8 cellular contexts compared by ENCODE assay signal in genomic region chr18:77061291-77061945, GRCh38.
DNase-seq lines count a peak whose midpoint lies in the region; ATAC-seq and TF ChIP-seq lines count a peak whose summit lies in the region.
"Had no signal": no experiment of that assay in that cellular context is flagged by ENCODE, and none has a peak within 500 bp of the region (broad histone marks: within the 10 kb centered on the region; RNA-seq: fewer than 3 reads in every experiment).

No MANE protein-coding gene starts in this region.

- no peaks in the 10 kb centered on the region for H3K9me2 ChIP-seq in PC-3 (replicated peaks; ENCODE audit: low read length)

- no peaks in the 10 kb centered on the region for H3K27me3 ChIP-seq in PC-3 (ENCODE audit: low read length)
- H3K27me3 ChIP-seq in spleen (replicated peaks in 1 of 7): no peaks in the 10 kb centered on the region

- intact Hi-C loops in PC-3 (cut with micrococcal nuclease) (no loop called here), spleen (cut with DNase I; ENCODE audit: low total_unique reads) (no loop called here)

- no peak for ATAC-seq in PC-3
- ATAC-seq in effector memory CD8-positive, alpha-beta T cell (replicated peaks): no peak
- ATAC-seq in GM19463 (IDR thresholded peaks at IDR 0.05; ENCODE audit: unreplicated experiment): no peak
- ATAC-seq in GM18907 (IDR thresholded peaks at IDR 0.05; ENCODE audit: unreplicated experiment): no peak

- H3K9me3 Mint-ChIP-seq in effector memory CD8-positive, alpha-beta T cell: no peaks in the 10 kb centered on the region

- 59 to 68% (median 66%) methylated on average over 6 of the region's 6 CpGs for WGBS in spleen, 5 donors

- H3K36me3 ChIP-seq in PC-3 (ENCODE audit: low read depth, low read length) (peaks cover 36% of the 10 kb centered on the region), spleen (peaks cover 0 to 59% (median 4%) of the 10 kb centered on the region in 6 donors)

- H3K4me1 ChIP-seq in PC-3 (ENCODE audit: insufficient read depth, low read length) (peaks cover 44% of the 10 kb centered on the region), spleen (peaks cover 51 to 97% (median 93%) of the 10 kb centered on the region in 6 donors)

- no peaks in the 10 kb centered on the region for H3K27me3 Mint-ChIP-seq in effector memory CD8-positive, alpha-beta T cell

- peak overlapping the region; percentile 67 to 81 for H3K4me3 Mint-ChIP-seq in effector memory CD8-positive, alpha-beta T cell

- TF ChIP-seq POLR2A in spleen (IDR thresholded peaks at IDR 0.05): no peak

- DNase-seq in ELR (ENCODE audit: low read depth) (peak; percentile 32), PC-3 (no peak), spleen (no peak)
- DNase-seq in effector memory CD8-positive, alpha-beta T cell: no peak
- no peak for DNase-seq in stimulated activated naive CD4-positive, alpha-beta T cell (lab: John Stamatoyannopoulos, UW)
- DNase-seq: NCI-H1694 had no signal

- H3K9me3 ChIP-seq in PC-3 (ENCODE audit: low read length): peaks cover 11% of the 10 kb centered on the region
- no peaks in the 10 kb centered on the region for H3K9me3 ChIP-seq in spleen

- H2AFZ ChIP-seq in PC-3 (ENCODE audit: low read length): no peak overlapping the region

- POLR2A ChIA-PET in PC-3 (lab: Charles Lee; ENCODE audit: unreplicated experiment): no interaction called here

- CTCF ChIA-PET in PC-3 (lab: Charles Lee): no interaction called here

- BruUV-seq in PC-3 (replicated peaks; lab: Mats Ljungman, UMichigan): no TSS peak

- TF ChIP-seq CTCF in PC-3 (conservative IDR thresholded peaks at IDR 0.05; ENCODE audit: low read depth, low read length) (no peak), spleen (IDR thresholded peaks at IDR 0.05 in 8 of 11, conservative IDR thresholded peaks at IDR 0.05 in 3 of 11) (no peak)

- H3K4me2 ChIP-seq in PC-3 (ENCODE audit: low read length): no peak overlapping the region

- H3K9ac ChIP-seq in PC-3 (ENCODE audit: low read length): peak overlapping the region; percentile 92

- no peaks in the 10 kb centered on the region for H4K20me1 ChIP-seq in PC-3 (ENCODE audit: low read length)

- H3K27ac Mint-ChIP-seq in effector memory CD8-positive, alpha-beta T cell: peak overlapping the region; percentile 93 to 99

- H3K79me2 ChIP-seq in PC-3 (ENCODE audit: low read length): peaks cover 25% of the 10 kb centered on the region

- H3K36me3 Mint-ChIP-seq in effector memory CD8-positive, alpha-beta T cell (ENCODE audit: insufficient read depth): peaks cover 68% of the 10 kb centered on the region

- H3K27ac ChIP-seq in PC-3 (ENCODE audit: low read length): peak overlapping the region; percentile 99
- H3K27ac ChIP-seq in spleen: peak overlapping the region; percentile 76 to 97 (median 90)

- H3F3A ChIP-seq in PC-3 (ENCODE audit: low read length, unreplicated experiment): peaks cover 10% of the 10 kb centered on the region

- H3K4me1 Mint-ChIP-seq in effector memory CD8-positive, alpha-beta T cell (ENCODE audit: low read depth in 2 of 2): peaks cover 74 to 84% of the 10 kb centered on the region in 2 donors

- no peak overlapping the region for H3K4me3 ChIP-seq in PC-3 (ENCODE audit: low read length)
- peak overlapping the region in 1 of 8 donors; percentile 57 for H3K4me3 ChIP-seq in spleen
